ENCODE assay signal across 16 cellular contexts in the genomic region with DNA sequence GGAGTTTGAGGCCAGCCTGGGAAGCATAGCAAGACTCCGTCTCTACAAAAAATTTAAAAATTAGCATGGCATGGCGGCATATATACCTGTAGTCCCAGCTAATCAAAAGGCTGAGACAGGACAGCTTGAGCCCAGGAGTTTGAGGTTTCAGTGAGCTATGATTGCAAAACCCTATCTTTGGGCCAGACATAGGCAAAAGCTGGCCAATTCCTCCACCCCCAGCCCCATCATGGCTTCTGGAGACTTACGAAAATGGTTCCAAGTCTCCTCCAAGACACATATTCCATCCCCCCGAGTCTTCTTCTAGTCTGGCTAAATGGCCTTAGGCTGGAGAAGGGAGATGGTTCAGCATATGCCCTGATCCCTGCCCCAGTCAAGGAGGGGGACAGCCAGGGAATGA.
DNase-seq lines count a peak whose midpoint lies in the region; ATAC-seq, FAIRE-seq and TF ChIP-seq lines count a peak whose summit lies in the region.
"Had no signal": no experiment of that assay in that cellular context is flagged by ENCODE, and none has a peak within 500 bp of the region (broad histone marks: within the 10 kb centered on the region; RNA-seq: fewer than 3 reads in every experiment).

No MANE protein-coding gene starts in this region.

- no peak overlapping the region for H4K8ac ChIP-seq in mesenchymal stem cell (ENCODE audit: low read length)

- no peaks in the 10 kb centered on the region for H3K36me3 Mint-ChIP-seq in HFFc6 (ENCODE audit: low read depth)
- H3K36me3 Mint-ChIP-seq: activated CD4-positive, alpha-beta memory T cell treated with anti-CD3 and anti-CD28 coated beads for 36 hours; activated naive CD8-positive, alpha-beta T cell treated with anti-CD3 and anti-CD28 coated beads for 36 hours had no signal

- no peak for ATAC-seq in HG02610 (IDR thresholded peaks at IDR 0.05; ENCODE audit: unreplicated experiment)
- ATAC-seq: Panc1; stimulated activated naive CD8-positive, alpha-beta T cell treated with anti-CD3 and anti-CD28 coated beads, Interleukin-15, amount 100 ng/mL, for 72 hours had no signal

- H2BK5ac ChIP-seq in mesenchymal stem cell (ENCODE audit: low read depth, low read length, poor library complexity, severe bottlenecking) = no peak overlapping the region

- H2AK5ac ChIP-seq in mesenchymal stem cell (ENCODE audit: low read length, severe bottlenecking) = no peak overlapping the region

- H3K27me3 ChIP-seq in ascending aorta (no peaks in the 10 kb centered on the region), mesenchymal stem cell (ENCODE audit: control insufficient read depth in 1 of 2, insufficient read depth in 1 of 2, low read length in 2 of 2) (peaks cover 0 to 4% of the 10 kb centered on the region in 2 experiments), suprapubic skin (no peaks in the 10 kb centered on the region)
- H3K27me3 ChIP-seq: BE2C had no signal

- H3K4ac ChIP-seq in mesenchymal stem cell (ENCODE audit: low read depth in 1 of 2, low read length in 2 of 2) = no peak overlapping the region

- no peak for TF ChIP-seq EP300 in suprapubic skin (IDR thresholded peaks at IDR 0.05)

- DNase-seq in HFFc6 = no peak
- DNase-seq in ascending aorta (ENCODE audit: low spot score in 2 of 2) = no peak
- DNase-seq in mesenchymal stem cell = no peak
- no peak for DNase-seq in suprapubic skin (ENCODE audit: low spot score in 2 of 2)
- DNase-seq in kidney = no peak
- DNase-seq in NCI-H226 = no peak
- DNase-seq: activated CD4-positive, alpha-beta memory T cell treated with anti-CD3 and anti-CD28 coated beads for 36 hours; activated naive CD8-positive, alpha-beta T cell treated with anti-CD3 and anti-CD28 coated beads for 36 hours; activated T-cell treated with anti-CD3 and anti-CD28 coated beads, Interleukin-2, amount 50 U/mL, for 48 hours; BE2C; effector CD4-positive, alpha-beta T cell; NCI-H748 treated with DMSO at 0.1 percent for 48 hours; stimulated activated naive CD8-positive, alpha-beta T cell treated with anti-CD3 and anti-CD28 coated beads, Interleukin-15, amount 100 ng/mL, for 72 hours had no signal

- no peak overlapping the region for H2BK15ac ChIP-seq in mesenchymal stem cell (ENCODE audit: low read depth, poor library complexity, severe bottlenecking)

- H2BK12ac ChIP-seq in mesenchymal stem cell (ENCODE audit: low read length in 2 of 2) = no peak overlapping the region

- H3K79me1 ChIP-seq in mesenchymal stem cell (replicated peaks; ENCODE audit: low read length, poor library complexity, severe bottlenecking) = no peaks in the 10 kb centered on the region

- H3K36me3 ChIP-seq in ascending aorta (no peaks in the 10 kb centered on the region), mesenchymal stem cell (ENCODE audit: control insufficient read depth in 1 of 2, insufficient read depth in 2 of 2, low read depth in 1 of 2, low read length in 2 of 2) (no peaks in the 10 kb centered on the region), suprapubic skin (no peaks in the 10 kb centered on the region), kidney (ENCODE audit: control insufficient read depth in 1 of 2, insufficient read depth in 2 of 2, low read length in 2 of 2) (no peaks in the 10 kb centered on the region)
- H3K36me3 ChIP-seq: BE2C had no signal

- no peak overlapping the region for H2BK120ac ChIP-seq in mesenchymal stem cell (ENCODE audit: low read depth, low read length)

- H3K4me2 ChIP-seq in mesenchymal stem cell (ENCODE audit: low read length, poor library complexity, severe bottlenecking) = no peak overlapping the region

- H3K27ac Mint-ChIP-seq in HFFc6 = peak overlapping the region; percentile 90
- H3K27ac Mint-ChIP-seq: activated CD4-positive, alpha-beta memory T cell treated with anti-CD3 and anti-CD28 coated beads for 36 hours; activated naive CD8-positive, alpha-beta T cell treated with anti-CD3 and anti-CD28 coated beads for 36 hours; stimulated activated naive CD8-positive, alpha-beta T cell treated with anti-CD3 and anti-CD28 coated beads, Interleukin-15, amount 100 ng/mL, for 72 hours had no signal

- no peak for TF ChIP-seq POLR2A in suprapubic skin (IDR thresholded peaks at IDR 0.05)

- H2AFZ ChIP-seq in mesenchymal stem cell (ENCODE audit: low read depth, low read length) = no peak overlapping the region

- intact Hi-C loops in ascending aorta (cut with DNase I) (no loop called here), kidney (cut with DNase I) (no loop called here)

- peaks cover 67% of the 10 kb centered on the region for H3K4me1 Mint-ChIP-seq in HFFc6 (ENCODE audit: low read depth)

- H3K4me3 Mint-ChIP-seq in HFFc6 = no peak overlapping the region
- H3K4me3 Mint-ChIP-seq: activated CD4-positive, alpha-beta memory T cell treated with anti-CD3 and anti-CD28 coated beads for 36 hours; activated naive CD8-positive, alpha-beta T cell treated with anti-CD3 and anti-CD28 coated beads for 36 hours; stimulated activated naive CD8-positive, alpha-beta T cell treated with anti-CD3 and anti-CD28 coated beads, Interleukin-15, amount 100 ng/mL, for 72 hours had no signal

- H3K9me3 ChIP-seq in ascending aorta (no peaks in the 10 kb centered on the region), mesenchymal stem cell (ENCODE audit: control insufficient read depth, low read length) (no peaks in the 10 kb centered on the region), suprapubic skin (no peaks in the 10 kb centered on the region), kidney (ENCODE audit: control insufficient read depth in 1 of 2, low read length in 2 of 2) (no peaks in the 10 kb centered on the region)
- H3K9me3 ChIP-seq: BE2C had no signal

- no peak overlapping the region for H3K23ac ChIP-seq in mesenchymal stem cell (ENCODE audit: low read length in 2 of 2)

- FAIRE-seq in kidney (lab: Jason Lieb, UNC) = no peak
- FAIRE-seq: bronchial epithelial cell had no signal

- TF ChIP-seq CTCF in HFFc6 (IDR thresholded peaks at IDR 0.05) (no peak), ascending aorta (IDR thresholded peaks at IDR 0.05) (no peak), suprapubic skin (IDR thresholded peaks at IDR 0.05) (no peak), kidney (IDR thresholded peaks at IDR 0.05; ENCODE audit: borderline replicate concordance, extremely low read depth, insufficient read depth) (no peak)

- H3K18ac ChIP-seq in mesenchymal stem cell (ENCODE audit: low read depth in 1 of 2, low read length in 2 of 2) = no peak overlapping the region

- H3K27ac ChIP-seq in ascending aorta = peak overlapping the region; percentile 71 to 90
- H3K27ac ChIP-seq in mesenchymal stem cell (ENCODE audit: low read length, poor library complexity, severe bottlenecking) = no peak overlapping the region
- peak overlapping the region; percentile 89 for H3K27ac ChIP-seq in suprapubic skin
- H3K27ac ChIP-seq in kidney (ENCODE audit: low read depth in 2 of 2, low read length in 2 of 2) = no peak overlapping the region

- H3K4me1 ChIP-seq in ascending aorta = peaks cover 38 to 64% of the 10 kb centered on the region in 2 donors
- peaks cover 22% of the 10 kb centered on the region for H3K4me1 ChIP-seq in mesenchymal stem cell (ENCODE audit: control insufficient read depth, insufficient read depth, low read depth, low read length)
- H3K4me1 ChIP-seq in suprapubic skin = peaks cover 69% of the 10 kb centered on the region
- H3K4me1 ChIP-seq in kidney (ENCODE audit: control insufficient read depth in 1 of 2, insufficient read depth in 1 of 2, low read depth in 1 of 2, low read length in 2 of 2) = peaks cover 8 to 28% of the 10 kb centered on the region in 2 donors

- H4K91ac ChIP-seq in mesenchymal stem cell (ENCODE audit: low read length) = no peak overlapping the region

- no peak overlapping the region for H3K4me3 ChIP-seq in ascending aorta
- no peak overlapping the region for H3K4me3 ChIP-seq in mesenchymal stem cell (ENCODE audit: insufficient read depth in 1 of 2, low read depth in 1 of 2, low read length in 2 of 2)
- no peak overlapping the region for H3K4me3 ChIP-seq in suprapubic skin
- no peak overlapping the region for H3K4me3 ChIP-seq in kidney (ENCODE audit: low read length in 2 of 2)

- peaks cover 4% of the 10 kb centered on the region for H3K27me3 Mint-ChIP-seq in HFFc6 (ENCODE audit: insufficient read depth)

- H3K14ac ChIP-seq in mesenchymal stem cell (ENCODE audit: low read length in 2 of 2) = no peak overlapping the region

- WGBS in mesenchymal stem cell = 100% methylated on average over 4 of the region's 4 CpGs
- WGBS in suprapubic skin = 88% methylated on average over 3 of the region's 4 CpGs

- no peaks in the 10 kb centered on the region for H3K9me3 Mint-ChIP-seq in HFFc6
- H3K9me3 Mint-ChIP-seq: activated CD4-positive, alpha-beta memory T cell treated with anti-CD3 and anti-CD28 coated beads for 36 hours; activated naive CD8-positive, alpha-beta T cell treated with anti-CD3 and anti-CD28 coated beads for 36 hours; stimulated activated naive CD8-positive, alpha-beta T cell treated with anti-CD3 and anti-CD28 coated beads, Interleukin-15, amount 100 ng/mL, for 72 hours had no signal

- H3K9ac ChIP-seq in mesenchymal stem cell (ENCODE audit: low read length) (peak overlapping the region; percentile 45), kidney (ENCODE audit: low read length in 2 of 2) (no peak overlapping the region)

Comparison
In these comparisons a context has a peak if more than half of its experiments do, and no peak if none do; other contexts are left out.
1. H3K27ac ChIP-seq: peak in ascending aorta (2 of 2) and suprapubic skin (single experiment); none in mesenchymal stem cell (single experiment) and kidney (0 of 2).